14 cellular contexts compared by ENCODE assay signal in the genomic region with DNA sequence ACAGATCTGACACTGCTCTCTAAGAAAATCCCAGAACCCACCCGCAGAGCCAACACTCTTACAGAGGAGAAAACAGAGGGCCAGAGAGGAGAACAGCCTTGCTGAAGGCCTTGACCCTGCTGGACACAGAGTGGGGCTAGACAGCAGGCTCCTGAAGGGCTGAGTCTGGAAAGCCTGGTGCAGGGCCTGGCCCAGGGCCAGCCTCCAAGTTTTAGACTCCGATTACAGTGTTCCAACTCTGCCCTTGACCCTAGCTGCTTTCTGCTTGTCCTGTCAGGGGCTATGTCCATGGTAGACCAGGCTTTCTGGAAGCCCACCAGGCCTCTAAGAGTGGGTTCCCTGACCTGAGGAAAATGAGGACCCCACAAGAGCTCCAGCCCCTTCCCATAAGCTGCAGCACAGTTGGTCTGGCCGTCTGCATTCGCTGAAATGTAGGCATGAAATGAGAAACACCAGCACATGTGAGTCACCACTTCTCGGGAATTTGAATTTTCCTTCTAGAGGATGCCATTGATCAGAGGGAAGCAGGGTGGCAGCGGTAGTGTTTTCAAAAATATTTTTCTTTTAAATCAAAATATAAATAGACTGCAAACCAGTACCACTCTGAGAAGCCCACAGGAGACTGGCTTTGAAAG.
DNase-seq lines count a peak whose midpoint lies in the region; ATAC-seq and TF ChIP-seq lines count a peak whose summit lies in the region.
"Had no signal": no experiment of that assay in that cellular context is flagged by ENCODE, and none has a peak within 500 bp of the region (broad histone marks: within the 10 kb centered on the region; RNA-seq: fewer than 3 reads in every experiment).

No MANE protein-coding gene starts in this region.

- H3K4me3 ChIP-seq in AG04450 (ENCODE audit: low read depth, low read length) = no peak overlapping the region
- no peak overlapping the region for H3K4me3 ChIP-seq in adipocyte (ENCODE audit: low read length)
- H3K4me3 ChIP-seq in esophagus muscularis mucosa = no peak overlapping the region
- H3K4me3 ChIP-seq in osteoblast (ENCODE audit: insufficient read depth, low read length) = no peak overlapping the region
- H3K4me3 ChIP-seq: GM23338, hepatocyte had no signal

- TF ChIP-seq POLR2A in esophagus muscularis mucosa (IDR thresholded peaks at IDR 0.05; ENCODE audit: low read depth) = no peak

- peak overlapping the region; percentile 31 for H3K27ac ChIP-seq in AG04450 (ENCODE audit: low read depth, low read length)
- H3K27ac ChIP-seq in esophagus muscularis mucosa (replicated peaks in 1 of 4) = peak overlapping the region; percentile 76 to 85 (median 80)
- H3K27ac ChIP-seq in osteoblast (ENCODE audit: low read depth, low read length) = no peak overlapping the region
- H3K27ac ChIP-seq: hepatocyte had no signal

- H3K9me3 ChIP-seq in AG04450 (ENCODE audit: control insufficient read depth, insufficient read depth, low read length) (no peaks in the 10 kb centered on the region), adipocyte (ENCODE audit: control insufficient read depth, low read length) (no peaks in the 10 kb centered on the region), esophagus muscularis mucosa (no peaks in the 10 kb centered on the region), osteoblast (ENCODE audit: low read depth, low read length) (no peaks in the 10 kb centered on the region)

- ATAC-seq in GM18498 (IDR thresholded peaks at IDR 0.05; ENCODE audit: unreplicated experiment) (no peak), GM21619 (IDR thresholded peaks at IDR 0.05; ENCODE audit: unreplicated experiment) (no peak), HG03565 (IDR thresholded peaks at IDR 0.05; ENCODE audit: unreplicated experiment) (no peak)
- ATAC-seq: GM23338; naive thymus-derived CD8-positive, alpha-beta T cell; sciatic nerve; stimulated activated memory B cell treated with anti-CD40 and anti-IgM and Interleukin-4, amounts not matched to agents 10 μg/mL and 1 μg/mL and 100 μg/mL, for 72 hours had no signal

- H3K4me1 ChIP-seq in adipocyte (ENCODE audit: control insufficient read depth, insufficient read depth, low read length) = no peaks in the 10 kb centered on the region
- H3K4me1 ChIP-seq in esophagus muscularis mucosa = peaks cover 36 to 98% (median 90%) of the 10 kb centered on the region in 4 donors
- no peaks in the 10 kb centered on the region for H3K4me1 ChIP-seq in osteoblast (ENCODE audit: insufficient read depth, low read length)

- H4K20me1 ChIP-seq in osteoblast (ENCODE audit: insufficient read depth, low read length) = no peaks in the 10 kb centered on the region

- POLR2A ChIA-PET in AG04450 (lab: Yijun Ruan, JAX) = no interaction called here

- CTCF ChIA-PET in AG04450 (lab: Charles Lee) = no interaction called here

- H3K27me3 ChIP-seq in AG04450 (ENCODE audit: control insufficient read depth, insufficient read depth, low read length) (no peaks in the 10 kb centered on the region), adipocyte (replicated peaks; ENCODE audit: control insufficient read depth, insufficient read depth, low read length) (no peaks in the 10 kb centered on the region), esophagus muscularis mucosa (no peaks in the 10 kb centered on the region), osteoblast (ENCODE audit: insufficient read depth, low read length) (no peaks in the 10 kb centered on the region)
- H3K27me3 ChIP-seq: hepatocyte had no signal

- no peak for TF ChIP-seq EP300 in esophagus muscularis mucosa (IDR thresholded peaks at IDR 0.05)

- intact Hi-C loops in esophagus muscularis mucosa (cut with DNase I) = no loop called here

- H3K36me3 ChIP-seq in adipocyte (ENCODE audit: control insufficient read depth, insufficient read depth, low read length, severe bottlenecking) (no peaks in the 10 kb centered on the region), esophagus muscularis mucosa (no peaks in the 10 kb centered on the region), osteoblast (ENCODE audit: insufficient read depth, low read length) (no peaks in the 10 kb centered on the region)

- no peak for TF ChIP-seq CTCF in AG04450 (IDR thresholded peaks at IDR 0.05; ENCODE audit: low read depth, low read length)
- TF ChIP-seq CTCF in esophagus muscularis mucosa (IDR thresholded peaks at IDR 0.05) = no peak
- TF ChIP-seq CTCF in osteoblast (IDR thresholded peaks at IDR 0.05; ENCODE audit: extremely low read depth, low read depth, low read length) = no peak

- no peaks in the 10 kb centered on the region for H3K79me2 ChIP-seq in osteoblast (ENCODE audit: insufficient read depth, low read length)
- H3K79me2 ChIP-seq: hepatocyte had no signal

- no peak overlapping the region for H3K4me2 ChIP-seq in osteoblast (ENCODE audit: insufficient read depth, low read length)
- H3K4me2 ChIP-seq: GM23338, hepatocyte had no signal

- H3K9ac ChIP-seq in adipocyte (ENCODE audit: low read length) = no peak overlapping the region

- no peak overlapping the region for H2AFZ ChIP-seq in osteoblast (ENCODE audit: low read length)
- H2AFZ ChIP-seq: GM23338, hepatocyte had no signal

- WGBS in esophagus muscularis mucosa = 66% methylated on average over 6 of the region's 6 CpGs

- DNase-seq in AG04450 (ENCODE audit: low read depth, low spot score) (no peak), adipocyte (ENCODE audit: low read depth) (peak; percentile 74), esophagus muscularis mucosa (ENCODE audit: extremely low spot score) (no peak), osteoblast (ENCODE audit: insufficient read length, low spot score, missing footprints) (peak; percentile 89), DMS79 (lab: John Stamatoyannopoulos, UW) (no peak)
- DNase-seq: activated CD4-positive, alpha-beta T cell treated with anti-CD3 and anti-CD28 coated beads, Interleukin-2, amount 50 U/mL, for 4 hours; naive thymus-derived CD8-positive, alpha-beta T cell had no signal

Comparison
In these comparisons a context has a peak if more than half of its experiments do, and no peak if none do; other contexts are left out.
1. DNase-seq: peak in adipocyte (single experiment) and osteoblast (single experiment); none in AG04450 (single experiment), esophagus muscularis mucosa (single experiment) and DMS79 (single experiment).